26 cellular contexts compared by ENCODE assay signal in the genomic region with DNA sequence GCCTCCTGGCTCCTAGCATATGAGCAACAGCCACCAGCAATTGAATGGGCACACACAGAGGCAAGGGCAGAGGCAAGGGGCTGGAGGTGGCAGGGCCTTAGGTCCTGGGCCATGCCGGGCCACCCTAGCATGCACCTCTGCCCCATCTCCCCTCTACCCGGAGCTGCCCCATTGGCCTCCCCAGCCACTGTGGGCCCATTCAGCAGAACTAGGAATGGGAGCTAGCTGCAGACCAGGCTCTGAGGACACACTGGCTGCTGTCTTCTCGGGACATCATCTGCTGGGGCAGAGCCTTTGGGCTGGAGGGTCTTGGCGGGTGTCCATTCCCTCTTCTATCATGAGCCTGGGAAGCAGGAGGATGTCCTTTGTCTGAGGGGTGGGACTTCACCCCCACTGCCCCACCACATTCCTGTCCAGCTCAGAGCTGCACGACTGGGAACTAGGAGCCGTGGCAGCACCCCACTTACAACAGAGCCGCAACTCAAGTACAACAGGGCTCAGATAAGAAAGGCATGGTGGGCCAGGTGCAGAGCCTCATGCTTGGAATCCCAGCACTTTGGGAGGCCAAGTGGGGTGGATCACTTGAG. TPM values are rescaled to one million over a fixed set of nuclear protein-coding genes. Genes with fewer than 3 reads are reported as not detected.
DNase-seq lines count a peak whose midpoint lies in the region; TF ChIP-seq lines count a peak whose summit lies in the region.
"Had no signal": no experiment of that assay in that cellular context is flagged by ENCODE, and none has a peak within 500 bp of the region (broad histone marks: within the 10 kb centered on the region; RNA-seq: fewer than 3 reads in every experiment).

No MANE protein-coding gene starts in this region.

- peaks cover 0 to 12% (median 0%) of the 10 kb centered on the region in 3 donors for H3K36me3 ChIP-seq in Peyer's patch
- no peaks in the 10 kb centered on the region for H3K36me3 ChIP-seq in liver (ENCODE audit: control insufficient read depth in 4 of 4, insufficient read depth in 3 of 4, low read depth in 1 of 4, low read length in 3 of 4)
- H3K36me3 ChIP-seq in smooth muscle cell (ENCODE audit: low read depth), result no peaks in the 10 kb centered on the region
- H3K36me3 ChIP-seq: prostate gland, tibial nerve had no signal

- TF ChIP-seq CTCF in Peyer's patch (IDR thresholded peaks at IDR 0.05), result no peak
- TF ChIP-seq CTCF in liver (IDR thresholded peaks at IDR 0.05; ENCODE audit: low read depth, low read length, missing input control), result no peak
- TF ChIP-seq CTCF in smooth muscle cell (IDR thresholded peaks at IDR 0.05; ENCODE audit: borderline replicate concordance, insufficient read depth, poor library complexity, severe bottlenecking), result no peak

- DNase-seq in Peyer's patch (no peak), smooth muscle cell (lab: John Stamatoyannopoulos, UW; ENCODE audit: unreplicated experiment) (no peak), NCI-H2029 (lab: John Stamatoyannopoulos, UW) (no peak), erythroblast (lab: John Stamatoyannopoulos, UW) (no peak), GM19240 (ENCODE audit: insufficient read length, low spot score) (no peak)
- DNase-seq: activated CD8-positive, alpha-beta memory T cell treated with anti-CD3 and anti-CD28 coated beads for 24 hours; activated naive CD4-positive, alpha-beta T cell treated with anti-CD3 and anti-CD28 coated beads for 36 hours; activated T-cell treated with anti-CD3 and anti-CD28 coated beads, Interleukin-2, amount 50 U/mL, for 4 hours; caudate nucleus; CD4-positive, alpha-beta T cell; DMS79 treated with DMSO at 0.1 percent for 48 hours; foreskin melanocyte; hypothalamus; KBM-7; kidney; mesenchymal stem cell; NCI-H1694; SHP77; stimulated activated naive CD8-positive, alpha-beta T cell treated with anti-CD3 and anti-CD28 coated beads, Interleukin-15, Interleukin-2, amounts not matched to agents 100 U/mL and 50 U/mL, for 24 hours; SW 1271 had no signal

- WGBS in liver, result 75% methylated on average over 7 of the region's 7 CpGs
- 87% methylated on average over 7 of the region's 7 CpGs for WGBS in smooth muscle cell (ENCODE audit: low lambda C conversion rate)

- no peaks in the 10 kb centered on the region for H4K20me1 ChIP-seq in smooth muscle cell (ENCODE audit: low read depth)

- no peak for TF ChIP-seq RAD21 in liver (IDR thresholded peaks at IDR 0.05)

- H3K79me2 ChIP-seq in smooth muscle cell (ENCODE audit: low read depth), result no peaks in the 10 kb centered on the region

- no peaks in the 10 kb centered on the region for H3K27me3 ChIP-seq in Peyer's patch
- H3K27me3 ChIP-seq in liver (ENCODE audit: control insufficient read depth in 4 of 4, insufficient read depth in 4 of 4, low read length in 3 of 4), result no peaks in the 10 kb centered on the region
- no peaks in the 10 kb centered on the region for H3K27me3 ChIP-seq in smooth muscle cell (ENCODE audit: low read depth)
- H3K27me3 ChIP-seq: tibial nerve had no signal

- H3K9ac ChIP-seq in liver (ENCODE audit: low read depth in 1 of 2, low read length in 2 of 2) (peak overlapping the region; percentile 13 to 28), smooth muscle cell (ENCODE audit: low read depth) (no peak overlapping the region)

- H3K4me2 ChIP-seq in smooth muscle cell, result no peak overlapping the region

- H3K9me3 ChIP-seq in Peyer's patch (no peaks in the 10 kb centered on the region), liver (ENCODE audit: control insufficient read depth in 4 of 4, low read length in 3 of 4) (no peaks in the 10 kb centered on the region), smooth muscle cell (replicated peaks; ENCODE audit: low read depth) (no peaks in the 10 kb centered on the region)
- H3K9me3 ChIP-seq: prostate gland, tibial nerve had no signal

- H3K27ac ChIP-seq in Peyer's patch, result peak overlapping the region in 3 of 4 donors; percentile 66 to 91 (median 78)
- H3K27ac ChIP-seq in liver (ENCODE audit: low read depth in 1 of 2, low read length in 2 of 2), result peak overlapping the region in 1 of 2 donors; percentile 78
- no peak overlapping the region for H3K27ac ChIP-seq in smooth muscle cell (ENCODE audit: low read depth)
- H3K27ac ChIP-seq: prostate gland had no signal

- H2AFZ ChIP-seq in smooth muscle cell (ENCODE audit: low read depth), result no peak overlapping the region

- TF ChIP-seq POLR2A in Peyer's patch (IDR thresholded peaks at IDR 0.05) (no peak), erythroblast (IDR thresholded peaks at IDR 0.05; ENCODE audit: low read length) (no peak)

- H3K4me1 ChIP-seq in Peyer's patch, result peaks cover 0 to 11% (median 0%) of the 10 kb centered on the region in 4 donors
- H3K4me1 ChIP-seq in liver (ENCODE audit: control insufficient read depth in 4 of 4, insufficient read depth in 4 of 4, low read length in 3 of 4), result peaks cover 5 to 16% (median 11%) of the 10 kb centered on the region in 4 donors
- no peaks in the 10 kb centered on the region for H3K4me1 ChIP-seq in smooth muscle cell (ENCODE audit: low read depth)
- H3K4me1 ChIP-seq: prostate gland, tibial nerve had no signal

- H3K4me3 ChIP-seq in Peyer's patch (peak overlapping the region in 3 of 4 donors; percentile 27 to 62 (median 60)), liver (ENCODE audit: low read depth in 1 of 3, low read length in 3 of 3) (peak overlapping the region; percentile 36 to 84 (median 43)), smooth muscle cell (peak overlapping the region; percentile 36)
- H3K4me3 ChIP-seq: prostate gland had no signal

- H3F3A ChIP-seq in smooth muscle cell (ENCODE audit: low read depth), result no peaks in the 10 kb centered on the region

TF ChIP-seq in liver, 16 proteins besides CTCF, POLR2A, EP300 and RAD21:
- no peak for TF ChIP-seq FOXA2 (IDR thresholded peaks at IDR 0.05)
- TF ChIP-seq, protein P1, sequence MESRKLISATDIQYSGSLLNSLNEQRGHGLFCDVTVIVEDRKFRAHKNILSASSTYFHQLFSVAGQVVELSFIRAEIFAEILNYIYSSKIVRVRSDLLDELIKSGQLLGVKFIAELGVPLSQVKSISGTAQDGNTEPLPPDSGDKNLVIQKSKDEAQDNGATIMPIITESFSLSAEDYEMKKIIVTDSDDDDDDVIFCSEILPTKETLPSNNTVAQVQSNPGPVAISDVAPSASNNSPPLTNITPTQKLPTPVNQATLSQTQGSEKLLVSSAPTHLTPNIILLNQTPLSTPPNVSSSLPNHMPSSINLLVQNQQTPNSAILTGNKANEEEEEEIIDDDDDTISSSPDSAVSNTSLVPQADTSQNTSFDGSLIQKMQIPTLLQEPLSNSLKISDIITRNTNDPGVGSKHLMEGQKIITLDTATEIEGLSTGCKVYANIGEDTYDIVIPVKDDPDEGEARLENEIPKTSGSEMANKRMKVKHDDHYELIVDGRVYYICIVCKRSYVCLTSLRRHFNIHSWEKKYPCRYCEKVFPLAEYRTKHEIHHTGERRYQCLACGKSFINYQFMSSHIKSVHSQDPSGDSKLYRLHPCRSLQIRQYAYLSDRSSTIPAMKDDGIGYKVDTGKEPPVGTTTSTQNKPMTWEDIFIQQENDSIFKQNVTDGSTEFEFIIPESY (IDR thresholded peaks at IDR 0.05), result no peak
- TF ChIP-seq JUND (IDR thresholded peaks at IDR 0.05), result no peak
- no peak for TF ChIP-seq MAX (IDR thresholded peaks at IDR 0.05)
- no peak for TF ChIP-seq NR2F2 (IDR thresholded peaks at IDR 0.05)
- TF ChIP-seq REST (IDR thresholded peaks at IDR 0.05), result no peak
- no peak for TF ChIP-seq SP1 (IDR thresholded peaks at IDR 0.05)
TF ChIP-seq in liver: peak in this region for 0.

RNA-seq across cellular contexts. Expression of gene VIL1, which starts 0.8 kb away (rescaled TPM):
- total RNA-seq in Peyer's patch (1,000 to 10,000 TPM in 1 of 4 donors, 100 to 1,000 TPM in 3; 189 to 1,274 (median 741) TPM), liver (10 to 100 TPM; 42.3 to 72.0 TPM), smooth muscle cell (not detected in 2 replicates)
- polyA plus RNA-seq in liver (10 to 100 TPM; 16.4 to 21.0 TPM), smooth muscle cell (0.14 and 0.15 TPM in 2 replicates)
- total RNA-seq: activated naive CD4-positive, alpha-beta T cell treated with anti-CD3 and anti-CD28 coated beads for 36 hours; dermis microvascular lymphatic vessel endothelial cell; epithelial cell of proximal tubule; skeletal muscle tissue; tibial nerve had no signal

RNA-seq across cellular contexts. Expression of gene CTDSP1, which starts 20.1 kb away (rescaled TPM):
- total RNA-seq in Peyer's patch (100 to 1,000 TPM; 105 to 207 (median 184) TPM), liver (10 to 100 TPM; 46.6 to 66.5 TPM), smooth muscle cell (62.5 and 70.9 TPM in 2 replicates)
- polyA plus RNA-seq in liver (10 to 100 TPM; 38.3 to 76.5 TPM), smooth muscle cell (18.7 and 20.3 TPM in 2 replicates)

RNA-seq across cellular contexts. Expression of gene SLC11A1, which starts 37.6 kb away (rescaled TPM):
- total RNA-seq in Peyer's patch (10 to 100 TPM in 2 of 4 donors, 1 to 10 TPM in 2; 2.8 to 21.5 (median 8.6) TPM), liver (10 to 100 TPM in 1 of 2 donors, 1 to 10 TPM in 1; 1.4 to 23.0 TPM), smooth muscle cell (0.31 TPM in 1 of 2 replicates, not detected in the other)
- polyA plus RNA-seq in liver (1 to 10 TPM; 2.7 to 3.8 TPM), smooth muscle cell (0.14 and 0.38 TPM in 2 replicates)
- total RNA-seq: activated naive CD4-positive, alpha-beta T cell treated with anti-CD3 and anti-CD28 coated beads for 36 hours; epithelial cell of proximal tubule had no signal

Comparison
In these comparisons a context has a peak if more than half of its experiments do, and no peak if none do; other contexts are left out.
1. RNA of gene VIL1, which starts 0.8 kb away (total RNA-seq): 189 to 1,274 TPM in Peyer's patch and 42.3 to 72.0 TPM in liver; not detected in smooth muscle cell; every median in the first group is over 10 times any median in the second.
2. Peak in every context shown above with its lines, with median percentiles within 50 percentile points of each other: H3K4me3 ChIP-seq.